1 cellular context compared by ENCODE assay signal in genomic region chr6:151493495-151494234, GRCh38.
TF ChIP-seq lines count a peak whose summit lies in the region.

A gene with protein sequence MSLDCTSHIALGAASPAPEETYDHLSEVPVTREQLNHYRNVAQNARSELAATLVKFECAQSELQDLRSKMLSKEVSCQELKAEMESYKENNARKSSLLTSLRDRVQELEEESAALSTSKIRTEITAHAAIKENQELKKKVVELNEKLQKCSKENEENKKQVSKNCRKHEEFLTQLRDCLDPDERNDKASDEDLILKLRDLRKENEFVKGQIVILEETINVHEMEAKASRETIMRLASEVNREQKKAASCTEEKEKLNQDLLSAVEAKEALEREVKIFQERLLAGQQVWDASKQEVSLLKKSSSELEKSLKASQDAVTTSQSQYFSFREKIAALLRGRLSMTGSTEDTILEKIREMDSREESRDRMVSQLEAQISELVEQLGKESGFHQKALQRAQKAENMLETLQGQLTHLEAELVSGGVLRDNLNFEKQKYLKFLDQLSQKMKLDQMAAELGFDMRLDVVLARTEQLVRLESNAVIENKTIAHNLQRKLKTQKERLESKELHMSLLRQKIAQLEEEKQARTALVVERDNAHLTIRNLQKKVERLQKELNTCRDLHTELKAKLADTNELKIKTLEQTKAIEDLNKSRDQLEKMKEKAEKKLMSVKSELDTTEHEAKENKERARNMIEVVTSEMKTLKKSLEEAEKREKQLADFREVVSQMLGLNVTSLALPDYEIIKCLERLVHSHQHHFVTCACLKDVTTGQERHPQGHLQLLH (plus strand): TSS chr6:151494017. CDS start chr6:151494129, 112 bp downstream.

TF ChIP-seq in HepG2, 621 proteins besides CTCF, POLR2A, EP300 and RAD21 (continued from another document and continues in another):
- TF ChIP-seq, protein P1, sequence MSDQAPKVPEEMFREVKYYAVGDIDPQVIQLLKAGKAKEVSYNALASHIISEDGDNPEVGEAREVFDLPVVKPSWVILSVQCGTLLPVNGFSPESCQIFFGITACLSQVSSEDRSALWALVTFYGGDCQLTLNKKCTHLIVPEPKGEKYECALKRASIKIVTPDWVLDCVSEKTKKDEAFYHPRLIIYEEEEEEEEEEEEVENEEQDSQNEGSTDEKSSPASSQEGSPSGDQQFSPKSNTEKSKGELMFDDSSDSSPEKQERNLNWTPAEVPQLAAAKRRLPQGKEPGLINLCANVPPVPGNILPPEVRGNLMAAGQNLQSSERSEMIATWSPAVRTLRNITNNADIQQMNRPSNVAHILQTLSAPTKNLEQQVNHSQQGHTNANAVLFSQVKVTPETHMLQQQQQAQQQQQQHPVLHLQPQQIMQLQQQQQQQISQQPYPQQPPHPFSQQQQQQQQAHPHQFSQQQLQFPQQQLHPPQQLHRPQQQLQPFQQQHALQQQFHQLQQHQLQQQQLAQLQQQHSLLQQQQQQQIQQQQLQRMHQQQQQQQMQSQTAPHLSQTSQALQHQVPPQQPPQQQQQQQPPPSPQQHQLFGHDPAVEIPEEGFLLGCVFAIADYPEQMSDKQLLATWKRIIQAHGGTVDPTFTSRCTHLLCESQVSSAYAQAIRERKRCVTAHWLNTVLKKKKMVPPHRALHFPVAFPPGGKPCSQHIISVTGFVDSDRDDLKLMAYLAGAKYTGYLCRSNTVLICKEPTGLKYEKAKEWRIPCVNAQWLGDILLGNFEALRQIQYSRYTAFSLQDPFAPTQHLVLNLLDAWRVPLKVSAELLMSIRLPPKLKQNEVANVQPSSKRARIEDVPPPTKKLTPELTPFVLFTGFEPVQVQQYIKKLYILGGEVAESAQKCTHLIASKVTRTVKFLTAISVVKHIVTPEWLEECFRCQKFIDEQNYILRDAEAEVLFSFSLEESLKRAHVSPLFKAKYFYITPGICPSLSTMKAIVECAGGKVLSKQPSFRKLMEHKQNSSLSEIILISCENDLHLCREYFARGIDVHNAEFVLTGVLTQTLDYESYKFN (CRISPR knock-in tag; conservative IDR thresholded peaks at IDR 0.05) = peak; percentile 34; the same call in 1 of the 2 replicates
- TF ChIP-seq ZBTB38 (CRISPR knock-in tag; IDR thresholded peaks at IDR 0.05) = no peak; the same call in 1 of the 2 replicates
- TF ChIP-seq, protein P2, sequence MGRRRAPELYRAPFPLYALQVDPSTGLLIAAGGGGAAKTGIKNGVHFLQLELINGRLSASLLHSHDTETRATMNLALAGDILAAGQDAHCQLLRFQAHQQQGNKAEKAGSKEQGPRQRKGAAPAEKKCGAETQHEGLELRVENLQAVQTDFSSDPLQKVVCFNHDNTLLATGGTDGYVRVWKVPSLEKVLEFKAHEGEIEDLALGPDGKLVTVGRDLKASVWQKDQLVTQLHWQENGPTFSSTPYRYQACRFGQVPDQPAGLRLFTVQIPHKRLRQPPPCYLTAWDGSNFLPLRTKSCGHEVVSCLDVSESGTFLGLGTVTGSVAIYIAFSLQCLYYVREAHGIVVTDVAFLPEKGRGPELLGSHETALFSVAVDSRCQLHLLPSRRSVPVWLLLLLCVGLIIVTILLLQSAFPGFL (CRISPR knock-in tag; IDR thresholded peaks at IDR 0.05) = no peak
- TF ChIP-seq, protein P3, sequence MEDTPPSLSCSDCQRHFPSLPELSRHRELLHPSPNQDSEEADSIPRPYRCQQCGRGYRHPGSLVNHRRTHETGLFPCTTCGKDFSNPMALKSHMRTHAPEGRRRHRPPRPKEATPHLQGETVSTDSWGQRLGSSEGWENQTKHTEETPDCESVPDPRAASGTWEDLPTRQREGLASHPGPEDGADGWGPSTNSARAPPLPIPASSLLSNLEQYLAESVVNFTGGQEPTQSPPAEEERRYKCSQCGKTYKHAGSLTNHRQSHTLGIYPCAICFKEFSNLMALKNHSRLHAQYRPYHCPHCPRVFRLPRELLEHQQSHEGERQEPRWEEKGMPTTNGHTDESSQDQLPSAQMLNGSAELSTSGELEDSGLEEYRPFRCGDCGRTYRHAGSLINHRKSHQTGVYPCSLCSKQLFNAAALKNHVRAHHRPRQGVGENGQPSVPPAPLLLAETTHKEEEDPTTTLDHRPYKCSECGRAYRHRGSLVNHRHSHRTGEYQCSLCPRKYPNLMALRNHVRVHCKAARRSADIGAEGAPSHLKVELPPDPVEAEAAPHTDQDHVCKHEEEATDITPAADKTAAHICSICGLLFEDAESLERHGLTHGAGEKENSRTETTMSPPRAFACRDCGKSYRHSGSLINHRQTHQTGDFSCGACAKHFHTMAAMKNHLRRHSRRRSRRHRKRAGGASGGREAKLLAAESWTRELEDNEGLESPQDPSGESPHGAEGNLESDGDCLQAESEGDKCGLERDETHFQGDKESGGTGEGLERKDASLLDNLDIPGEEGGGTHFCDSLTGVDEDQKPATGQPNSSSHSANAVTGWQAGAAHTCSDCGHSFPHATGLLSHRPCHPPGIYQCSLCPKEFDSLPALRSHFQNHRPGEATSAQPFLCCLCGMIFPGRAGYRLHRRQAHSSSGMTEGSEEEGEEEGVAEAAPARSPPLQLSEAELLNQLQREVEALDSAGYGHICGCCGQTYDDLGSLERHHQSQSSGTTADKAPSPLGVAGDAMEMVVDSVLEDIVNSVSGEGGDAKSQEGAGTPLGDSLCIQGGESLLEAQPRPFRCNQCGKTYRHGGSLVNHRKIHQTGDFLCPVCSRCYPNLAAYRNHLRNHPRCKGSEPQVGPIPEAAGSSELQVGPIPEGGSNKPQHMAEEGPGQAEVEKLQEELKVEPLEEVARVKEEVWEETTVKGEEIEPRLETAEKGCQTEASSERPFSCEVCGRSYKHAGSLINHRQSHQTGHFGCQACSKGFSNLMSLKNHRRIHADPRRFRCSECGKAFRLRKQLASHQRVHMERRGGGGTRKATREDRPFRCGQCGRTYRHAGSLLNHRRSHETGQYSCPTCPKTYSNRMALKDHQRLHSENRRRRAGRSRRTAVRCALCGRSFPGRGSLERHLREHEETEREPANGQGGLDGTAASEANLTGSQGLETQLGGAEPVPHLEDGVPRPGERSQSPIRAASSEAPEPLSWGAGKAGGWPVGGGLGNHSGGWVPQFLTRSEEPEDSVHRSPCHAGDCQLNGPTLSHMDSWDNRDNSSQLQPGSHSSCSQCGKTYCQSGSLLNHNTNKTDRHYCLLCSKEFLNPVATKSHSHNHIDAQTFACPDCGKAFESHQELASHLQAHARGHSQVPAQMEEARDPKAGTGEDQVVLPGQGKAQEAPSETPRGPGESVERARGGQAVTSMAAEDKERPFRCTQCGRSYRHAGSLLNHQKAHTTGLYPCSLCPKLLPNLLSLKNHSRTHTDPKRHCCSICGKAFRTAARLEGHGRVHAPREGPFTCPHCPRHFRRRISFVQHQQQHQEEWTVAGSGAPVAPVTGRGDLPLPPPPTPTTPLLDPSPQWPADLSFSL (CRISPR knock-in tag; IDR thresholded peaks at IDR 0.05) = no peak; the same call in 1 of the 2 replicates
- TF ChIP-seq, protein P4, sequence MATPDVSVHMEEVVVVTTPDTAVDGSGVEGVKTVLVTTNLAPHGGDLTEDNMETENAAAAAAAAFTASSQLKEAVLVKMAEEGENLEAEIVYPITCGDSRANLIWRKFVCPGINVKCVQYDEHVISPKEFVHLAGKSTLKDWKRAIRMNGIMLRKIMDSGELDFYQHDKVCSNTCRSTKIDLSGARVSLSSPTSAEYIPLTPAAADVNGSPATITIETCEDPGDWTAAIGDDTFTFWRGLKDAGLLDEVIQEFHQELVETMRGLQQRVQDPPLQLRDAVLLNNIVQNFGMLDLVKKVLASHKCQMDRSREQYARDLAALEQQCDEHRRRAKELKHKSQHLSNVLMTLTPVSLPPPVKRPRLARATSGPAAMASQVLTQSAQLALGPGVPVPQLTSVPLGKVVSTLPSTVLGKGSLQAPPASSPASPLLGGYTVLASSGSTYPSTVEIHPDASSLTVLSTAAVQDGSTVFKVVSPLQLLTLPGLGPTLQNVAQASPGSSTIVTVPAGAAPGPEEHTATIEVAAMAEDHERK (CRISPR knock-in tag; IDR thresholded peaks at IDR 0.05; ENCODE audit: low read depth) = no peak
- no peak for TF ChIP-seq ZNF383 (CRISPR knock-in tag; IDR thresholded peaks at IDR 0.05; ENCODE audit: borderline replicate concordance)
- no peak; the same call in 1 of the 2 replicates for TF ChIP-seq MXD1 (CRISPR knock-in tag; IDR thresholded peaks at IDR 0.05)
- TF ChIP-seq, protein P5, sequence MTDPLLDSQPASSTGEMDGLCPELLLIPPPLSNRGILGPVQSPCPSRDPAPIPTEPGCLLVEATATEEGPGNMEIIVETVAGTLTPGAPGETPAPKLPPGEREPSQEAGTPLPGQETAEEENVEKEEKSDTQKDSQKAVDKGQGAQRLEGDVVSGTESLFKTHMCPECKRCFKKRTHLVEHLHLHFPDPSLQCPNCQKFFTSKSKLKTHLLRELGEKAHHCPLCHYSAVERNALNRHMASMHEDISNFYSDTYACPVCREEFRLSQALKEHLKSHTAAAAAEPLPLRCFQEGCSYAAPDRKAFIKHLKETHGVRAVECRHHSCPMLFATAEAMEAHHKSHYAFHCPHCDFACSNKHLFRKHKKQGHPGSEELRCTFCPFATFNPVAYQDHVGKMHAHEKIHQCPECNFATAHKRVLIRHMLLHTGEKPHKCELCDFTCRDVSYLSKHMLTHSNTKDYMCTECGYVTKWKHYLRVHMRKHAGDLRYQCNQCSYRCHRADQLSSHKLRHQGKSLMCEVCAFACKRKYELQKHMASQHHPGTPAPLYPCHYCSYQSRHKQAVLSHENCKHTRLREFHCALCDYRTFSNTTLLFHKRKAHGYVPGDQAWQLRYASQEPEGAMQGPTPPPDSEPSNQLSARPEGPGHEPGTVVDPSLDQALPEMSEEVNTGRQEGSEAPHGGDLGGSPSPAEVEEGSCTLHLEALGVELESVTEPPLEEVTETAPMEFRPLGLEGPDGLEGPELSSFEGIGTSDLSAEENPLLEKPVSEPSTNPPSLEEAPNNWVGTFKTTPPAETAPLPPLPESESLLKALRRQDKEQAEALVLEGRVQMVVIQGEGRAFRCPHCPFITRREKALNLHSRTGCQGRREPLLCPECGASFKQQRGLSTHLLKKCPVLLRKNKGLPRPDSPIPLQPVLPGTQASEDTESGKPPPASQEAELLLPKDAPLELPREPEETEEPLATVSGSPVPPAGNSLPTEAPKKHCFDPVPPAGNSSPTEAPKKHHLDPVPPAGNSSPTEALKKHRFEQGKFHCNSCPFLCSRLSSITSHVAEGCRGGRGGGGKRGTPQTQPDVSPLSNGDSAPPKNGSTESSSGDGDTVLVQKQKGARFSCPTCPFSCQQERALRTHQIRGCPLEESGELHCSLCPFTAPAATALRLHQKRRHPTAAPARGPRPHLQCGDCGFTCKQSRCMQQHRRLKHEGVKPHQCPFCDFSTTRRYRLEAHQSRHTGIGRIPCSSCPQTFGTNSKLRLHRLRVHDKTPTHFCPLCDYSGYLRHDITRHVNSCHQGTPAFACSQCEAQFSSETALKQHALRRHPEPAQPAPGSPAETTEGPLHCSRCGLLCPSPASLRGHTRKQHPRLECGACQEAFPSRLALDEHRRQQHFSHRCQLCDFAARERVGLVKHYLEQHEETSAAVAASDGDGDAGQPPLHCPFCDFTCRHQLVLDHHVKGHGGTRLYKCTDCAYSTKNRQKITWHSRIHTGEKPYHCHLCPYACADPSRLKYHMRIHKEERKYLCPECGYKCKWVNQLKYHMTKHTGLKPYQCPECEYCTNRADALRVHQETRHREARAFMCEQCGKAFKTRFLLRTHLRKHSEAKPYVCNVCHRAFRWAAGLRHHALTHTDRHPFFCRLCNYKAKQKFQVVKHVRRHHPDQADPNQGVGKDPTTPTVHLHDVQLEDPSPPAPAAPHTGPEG (CRISPR knock-in tag; IDR thresholded peaks at IDR 0.05) = no peak; the same call in 1 of the 2 replicates
- TF ChIP-seq ZNF207 (IDR thresholded peaks at IDR 0.05; ENCODE audit: borderline replicate concordance) = no peak
- no peak for TF ChIP-seq ZNF484 (CRISPR knock-in tag; IDR thresholded peaks at IDR 0.05; ENCODE audit: borderline replicate concordance, low read depth)
- TF ChIP-seq ZNF256 (CRISPR knock-in tag; conservative IDR thresholded peaks at IDR 0.05) = no peak
- TF ChIP-seq ZNF891 (CRISPR knock-in tag; IDR thresholded peaks at IDR 0.05) = no peak
- TF ChIP-seq, protein P6, sequence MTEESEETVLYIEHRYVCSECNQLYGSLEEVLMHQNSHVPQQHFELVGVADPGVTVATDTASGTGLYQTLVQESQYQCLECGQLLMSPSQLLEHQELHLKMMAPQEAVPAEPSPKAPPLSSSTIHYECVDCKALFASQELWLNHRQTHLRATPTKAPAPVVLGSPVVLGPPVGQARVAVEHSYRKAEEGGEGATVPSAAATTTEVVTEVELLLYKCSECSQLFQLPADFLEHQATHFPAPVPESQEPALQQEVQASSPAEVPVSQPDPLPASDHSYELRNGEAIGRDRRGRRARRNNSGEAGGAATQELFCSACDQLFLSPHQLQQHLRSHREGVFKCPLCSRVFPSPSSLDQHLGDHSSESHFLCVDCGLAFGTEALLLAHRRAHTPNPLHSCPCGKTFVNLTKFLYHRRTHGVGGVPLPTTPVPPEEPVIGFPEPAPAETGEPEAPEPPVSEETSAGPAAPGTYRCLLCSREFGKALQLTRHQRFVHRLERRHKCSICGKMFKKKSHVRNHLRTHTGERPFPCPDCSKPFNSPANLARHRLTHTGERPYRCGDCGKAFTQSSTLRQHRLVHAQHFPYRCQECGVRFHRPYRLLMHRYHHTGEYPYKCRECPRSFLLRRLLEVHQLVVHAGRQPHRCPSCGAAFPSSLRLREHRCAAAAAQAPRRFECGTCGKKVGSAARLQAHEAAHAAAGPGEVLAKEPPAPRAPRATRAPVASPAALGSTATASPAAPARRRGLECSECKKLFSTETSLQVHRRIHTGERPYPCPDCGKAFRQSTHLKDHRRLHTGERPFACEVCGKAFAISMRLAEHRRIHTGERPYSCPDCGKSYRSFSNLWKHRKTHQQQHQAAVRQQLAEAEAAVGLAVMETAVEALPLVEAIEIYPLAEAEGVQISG (CRISPR knock-in tag; IDR thresholded peaks at IDR 0.05) = peak; percentile 55
- TF ChIP-seq, protein P7, sequence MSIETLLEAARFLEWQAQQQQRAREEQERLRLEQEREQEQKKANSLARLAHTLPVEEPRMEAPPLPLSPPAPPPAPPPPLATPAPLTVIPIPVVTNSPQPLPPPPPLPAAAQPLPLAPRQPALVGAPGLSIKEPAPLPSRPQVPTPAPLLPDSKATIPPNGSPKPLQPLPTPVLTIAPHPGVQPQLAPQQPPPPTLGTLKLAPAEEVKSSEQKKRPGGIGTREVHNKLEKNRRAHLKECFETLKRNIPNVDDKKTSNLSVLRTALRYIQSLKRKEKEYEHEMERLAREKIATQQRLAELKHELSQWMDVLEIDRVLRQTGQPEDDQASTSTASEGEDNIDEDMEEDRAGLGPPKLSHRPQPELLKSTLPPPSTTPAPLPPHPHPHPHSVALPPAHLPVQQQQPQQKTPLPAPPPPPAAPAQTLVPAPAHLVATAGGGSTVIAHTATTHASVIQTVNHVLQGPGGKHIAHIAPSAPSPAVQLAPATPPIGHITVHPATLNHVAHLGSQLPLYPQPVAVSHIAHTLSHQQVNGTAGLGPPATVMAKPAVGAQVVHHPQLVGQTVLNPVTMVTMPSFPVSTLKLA (IDR thresholded peaks at IDR 0.05) = no peak
- TF ChIP-seq TEAD3 (CRISPR knock-in tag; optimal IDR thresholded peaks at IDR 0.05; ENCODE audit: borderline replicate concordance) = peak; percentile 47
- peak; percentile 93 for TF ChIP-seq PHF8 (CRISPR knock-in tag; IDR thresholded peaks at IDR 0.05)
- no peak for TF ChIP-seq MED13 (CRISPR knock-in tag; IDR thresholded peaks at IDR 0.05)
- TF ChIP-seq SRY (CRISPR knock-in tag; IDR thresholded peaks at IDR 0.05) = peak; percentile 48; the same call in 1 of the 2 replicates
- no peak for TF ChIP-seq RARG (CRISPR knock-in tag; IDR thresholded peaks at IDR 0.05; ENCODE audit: low read depth)
- peak; percentile 71; the same call in 1 of the 2 replicates for TF ChIP-seq ZNF121 (CRISPR knock-in tag; IDR thresholded peaks at IDR 0.05)
- TF ChIP-seq ZNF232 (CRISPR knock-in tag; IDR thresholded peaks at IDR 0.05; ENCODE audit: borderline replicate concordance) = 0 out of 2 replicates have a peak, but pooled peaks have one; percentile 27
- no peak for TF ChIP-seq CREB1 (IDR thresholded peaks at IDR 0.05)
- TF ChIP-seq CREB1 (CRISPR knock-in tag; IDR thresholded peaks at IDR 0.05) = no peak
- TF ChIP-seq SMARCE1 (IDR thresholded peaks at IDR 0.05; ENCODE audit: borderline replicate concordance) = no peak
- no peak for TF ChIP-seq ZFP82 (CRISPR knock-in tag; IDR thresholded peaks at IDR 0.05; ENCODE audit: borderline replicate concordance)
